9 cellular contexts compared by ENCODE assay signal in the genomic region with DNA sequence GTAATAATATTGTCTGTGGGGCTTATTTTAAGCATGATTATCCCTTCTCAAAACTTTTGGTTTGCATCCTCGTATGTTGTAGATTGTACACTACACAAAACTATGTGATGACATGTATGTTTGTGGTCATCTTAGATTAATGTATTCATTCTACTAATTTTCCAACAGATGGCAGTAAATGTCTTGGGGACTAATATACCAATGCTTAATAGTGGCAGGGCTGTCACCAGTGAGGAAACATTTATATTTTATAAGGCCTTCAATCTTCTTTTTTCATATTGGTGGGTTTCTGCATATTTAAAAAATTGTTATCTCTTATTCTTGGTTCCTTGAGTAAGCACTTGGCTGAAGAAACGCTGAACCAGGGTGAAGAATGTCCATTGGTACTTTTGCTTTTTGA.
A peak's percentile ranks its signal among the peaks of the same experiment; 100 is the strongest.
DNase-seq lines count a peak whose midpoint lies in the region; ATAC-seq, FAIRE-seq and TF ChIP-seq lines count a peak whose summit lies in the region.
"Had no signal": no experiment of that assay in that cellular context is flagged by ENCODE, and none has a peak within 500 bp of the region (broad histone marks: within the 10 kb centered on the region; RNA-seq: fewer than 3 reads in every experiment).

No MANE protein-coding gene starts in this region.

- H3K4me1 ChIP-seq in pancreas: peaks cover 0 to 5% (median 0%) of the 10 kb centered on the region in 3 donors
- H3K4me1 ChIP-seq in Caco-2: no peaks in the 10 kb centered on the region; the same call in 1 of the 2 replicates

- H3K27ac ChIP-seq in pancreas: no peak overlapping the region

- POLR2A ChIA-PET in Caco-2 (lab: Charles Lee): no interaction called here

- H3K9me3 Mint-ChIP-seq in Caco-2 (ENCODE audit: unreplicated experiment): no peaks in the 10 kb centered on the region

- no peaks in the 10 kb centered on the region for H3K27me3 ChIP-seq in pancreas
- H3K27me3 ChIP-seq in Caco-2 (replicated peaks; ENCODE audit: control insufficient read depth, insufficient read depth, low read length): no peaks in the 10 kb centered on the region

- peak in 3 of 4 donors; percentile 17 to 19 (median 18) for TF ChIP-seq CTCF in pancreas (IDR thresholded peaks at IDR 0.05)
- no peak for TF ChIP-seq CTCF in Caco-2 (IDR thresholded peaks at IDR 0.05; ENCODE audit: insufficient read depth in 1 of 2, low read depth in 1 of 2, low read length in 1 of 2, severe bottlenecking in 1 of 2, unreplicated experiment in 1 of 2)

- no peak overlapping the region for H3K4me3 ChIP-seq in pancreas
- H3K4me3 ChIP-seq in Caco-2 (ENCODE audit: low read depth, low read length): no peak overlapping the region

- H3K36me3 ChIP-seq in pancreas (no peaks in the 10 kb centered on the region), Caco-2 (ENCODE audit: control insufficient read depth, insufficient read depth, low read length) (no peaks in the 10 kb centered on the region)

- H3K27me3 Mint-ChIP-seq in Caco-2 (ENCODE audit: insufficient read depth, unreplicated experiment): no peaks in the 10 kb centered on the region

- CTCF ChIA-PET in Caco-2 (lab: Charles Lee): no interaction called here

- peak; percentile 56 to 89 (median 86) for ATAC-seq in pancreas

- DNase-seq in H4 (ENCODE audit: low spot score): peak; percentile 48
- peak; percentile 11 for DNase-seq in NCI-H146 treated with DMSO at 0.1 percent for 48 hours (lab: John Stamatoyannopoulos, UW; ENCODE audit: unreplicated experiment)
- peak; percentile 7 for DNase-seq in cerebellum (ENCODE audit: low spot score)
- DNase-seq in pancreas: no peak
- DNase-seq in Caco-2: no peak
- no peak for DNase-seq in urothelium cell line (ENCODE audit: low spot score)
- no peak for DNase-seq in HK-2 (ENCODE audit: unreplicated experiment)
- DNase-seq: activated CD4-positive, alpha-beta T cell treated with anti-CD3 and anti-CD28 coated beads for 1 hour; hypothalamus had no signal

- no peaks in the 10 kb centered on the region for H3K9me3 ChIP-seq in pancreas
- H3K9me3 ChIP-seq in Caco-2: no peaks in the 10 kb centered on the region

- H3K4me1 Mint-ChIP-seq in Caco-2 (ENCODE audit: low read depth, unreplicated experiment): no peaks in the 10 kb centered on the region

- H3K36me3 Mint-ChIP-seq in Caco-2 (ENCODE audit: insufficient read depth, unreplicated experiment): no peaks in the 10 kb centered on the region

- BruUV-seq in Caco-2 (replicated peaks; lab: Mats Ljungman, UMichigan): no TSS peak

- no peak overlapping the region for H3K27ac Mint-ChIP-seq in Caco-2 (ENCODE audit: unreplicated experiment)

- intact Hi-C loops in pancreas (cut with DNase I): no loop called here
- intact Hi-C loops in Caco-2 (cut with micrococcal nuclease; ENCODE audit: unreplicated experiment): loop anchor here (1.0 kb wide), 2 partner anchors 74 to 429 kb away; no protein-coding TSS in a partner anchor

- H3K4me3 Mint-ChIP-seq in Caco-2 (ENCODE audit: unreplicated experiment): no peak overlapping the region

- WGBS in pancreas, 2 donors: 7 to 14% methylated on average over 2 of the region's 2 CpGs

- FAIRE-seq in pancreas (lab: Jason Lieb, UNC): no peak
- no peak for FAIRE-seq in urothelium cell line (lab: Jason Lieb, UNC)

Comparison
In these comparisons a context has a peak if more than half of its experiments do, and no peak if none do; other contexts are left out.
1. DNase-seq: peak in H4 (single experiment), NCI-H146 treated with DMSO at 0.1 percent for 48 hours (single experiment) and cerebellum (single experiment); none in pancreas (0 of 6), Caco-2 (0 of 2), urothelium cell line (single experiment) and HK-2 (single experiment).
2. CTCF ChIP-seq: peak in pancreas (3 of 4); none in Caco-2 (0 of 2).